ENCODE assay signal across 10 cellular contexts in genomic region chr2:199581935-199582336, GRCh38.
A peak's percentile ranks its signal among the peaks of the same experiment; 100 is the strongest.
DNase-seq lines count a peak whose midpoint lies in the region; ATAC-seq and TF ChIP-seq lines count a peak whose summit lies in the region.
"Had no signal": no experiment of that assay in that cellular context is flagged by ENCODE, and none has a peak within 500 bp of the region (broad histone marks: within the 10 kb centered on the region; RNA-seq: fewer than 3 reads in every experiment).

No MANE protein-coding gene starts in this region.

- no peak for TF ChIP-seq POLR2A in tibial nerve (IDR thresholded peaks at IDR 0.05)

- H3K4me1 ChIP-seq in tibial nerve = peaks cover 0 to 3% (median 0%) of the 10 kb centered on the region in 4 donors
- H3K4me1 ChIP-seq: testis had no signal

- DNase-seq in NOMO-1 treated with DMSO at 0.1 percent for 48 hours (lab: John Stamatoyannopoulos, UW; ENCODE audit: unreplicated experiment) (peak; percentile 17), NOMO-1 treated with dmso at 0.1 percent for 144 hours (lab: John Stamatoyannopoulos, UW; ENCODE audit: unreplicated experiment) (no peak), chondrocyte (ENCODE audit: low spot score) (no peak), medulla oblongata (ENCODE audit: extremely low spot score) (peak; percentile 52), tibial nerve (ENCODE audit: low spot score in 2 of 2) (no peak), GM10248 (ENCODE audit: extremely low spot score) (no peak), DMS114 treated with DMSO at 0.1 percent for 48 hours (lab: John Stamatoyannopoulos, UW; ENCODE audit: unreplicated experiment) (no peak)
- DNase-seq: ACHN, testis had no signal

- no peaks in the 10 kb centered on the region for H3K27me3 ChIP-seq in tibial nerve
- H3K27me3 ChIP-seq: testis had no signal

- H3K27ac ChIP-seq in tibial nerve = peak overlapping the region in 1 of 4 donors; percentile 22
- H3K27ac ChIP-seq: testis had no signal

- CTCF ChIA-PET in GM10248 (lab: Yijun Ruan, JAX) = interaction anchor here (0.8 kb wide), 1 partner anchor 93 kb away, joined by 3 read pairs; no protein-coding TSS in a partner anchor

- H3K36me3 Mint-ChIP-seq in chondrocyte (ENCODE audit: low read depth) = no peaks in the 10 kb centered on the region

- peaks cover 10% of the 10 kb centered on the region for H3K4me1 Mint-ChIP-seq in chondrocyte (ENCODE audit: low read depth)

- ATAC-seq in HG02970 (IDR thresholded peaks at IDR 0.05; ENCODE audit: low FRiP score, unreplicated experiment) = no peak

- no peaks in the 10 kb centered on the region for H3K36me3 ChIP-seq in tibial nerve

- TF ChIP-seq EP300 in tibial nerve (IDR thresholded peaks at IDR 0.05) = no peak

- H3K9me3 Mint-ChIP-seq in chondrocyte (ENCODE audit: low read depth) = no peaks in the 10 kb centered on the region

- POLR2A ChIA-PET in GM10248 (lab: Yijun Ruan, JAX) = no interaction called here

- TF ChIP-seq CTCF in chondrocyte (IDR thresholded peaks at IDR 0.05) = no peak
- no peak for TF ChIP-seq CTCF in tibial nerve (IDR thresholded peaks at IDR 0.05)
- TF ChIP-seq CTCF in GM10248 (IDR thresholded peaks at IDR 0.05; ENCODE audit: control extremely low read depth, extremely low read depth, low read depth, missing control alignments) = no peak

- H3K27ac Mint-ChIP-seq in chondrocyte (ENCODE audit: unreplicated experiment) = peak overlapping the region; percentile 52

- peak overlapping the region; percentile 10 to 46 (median 32) for H3K4me3 ChIP-seq in tibial nerve
- H3K4me3 ChIP-seq: testis had no signal

- no peaks in the 10 kb centered on the region for H3K9me3 ChIP-seq in tibial nerve
- H3K9me3 ChIP-seq: testis had no signal

- H3K4me3 Mint-ChIP-seq in chondrocyte (ENCODE audit: unreplicated experiment) = peak overlapping the region; percentile 69

- H3K27me3 Mint-ChIP-seq in chondrocyte (ENCODE audit: low read depth) = peaks cover 10% of the 10 kb centered on the region

- WGBS in tibial nerve, 2 donors = 35 to 36% methylated on average over 9 of the region's 9 CpGs

Comparison
In these comparisons a context has a peak if more than half of its experiments do, and no peak if none do; other contexts are left out.
1. DNase-seq: peak in NOMO-1 treated with DMSO at 0.1 percent for 48 hours (single experiment) and medulla oblongata (single experiment); none in NOMO-1 treated with dmso at 0.1 percent for 144 hours (single experiment), chondrocyte (single experiment), tibial nerve (0 of 2), GM10248 (single experiment) and DMS114 treated with DMSO at 0.1 percent for 48 hours (single experiment).